9 cellular contexts compared by ENCODE assay signal in genomic region chr11:100930185-100930778, GRCh38.
DNase-seq lines count a peak whose midpoint lies in the region; ATAC-seq, FAIRE-seq and TF ChIP-seq lines count a peak whose summit lies in the region.
"Had no signal": no experiment of that assay in that cellular context is flagged by ENCODE, and none has a peak within 500 bp of the region (broad histone marks: within the 10 kb centered on the region; RNA-seq: fewer than 3 reads in every experiment).

No MANE protein-coding gene starts in this region.

- TF ChIP-seq EP300 in HepG2 (IDR thresholded peaks at IDR 0.05; ENCODE audit: low read depth in 2 of 2, low read length in 2 of 2): no peak
- TF ChIP-seq EP300 in HepG2 (CRISPR knock-in tag; IDR thresholded peaks at IDR 0.05; ENCODE audit: borderline replicate concordance): no peak

- WGBS in HepG2 (ENCODE audit: low lambda C conversion rate): 39% methylated on average over 5 of the region's 5 CpGs

- peak; percentile 58; the same call in 2 of the 3 replicates for ATAC-seq in HepG2
- no peak for ATAC-seq in HG02571 (IDR thresholded peaks at IDR 0.05; ENCODE audit: unreplicated experiment)

- POLR2A ChIA-PET in HepG2 (lab: Yijun Ruan, JAX): no interaction called here

- FAIRE-seq in A204.1 (lab: Jason Lieb, UNC) (peak; percentile 97), GM18507 (lab: Jason Lieb, UNC) (peak; percentile 79), HepG2 (lab: Jason Lieb, UNC) (peak; percentile 32)

- intact Hi-C loops in HepG2 (cut with micrococcal nuclease; ENCODE audit: unreplicated experiment): loop anchor here (2.0 kb wide), 1 partner anchor 247 kb away; no protein-coding TSS in a partner anchor
- intact Hi-C loops in activated T-helper 1 cell treated with anti-CD3 and anti-CD28 coated beads, Interleukin-12 subunit alpha, Interleukin-12 subunit beta, Interleukin-2, Interleukin-4 antibody, amounts not matched to agents 30 ng/mL and 10 ng/mL and 1 ng/mL, durations not matched to agents 14 hours and 24 hours and 36 hours (cut with micrococcal nuclease): loop anchor here (1.0 kb wide), 1 partner anchor 354 kb away; no protein-coding TSS in a partner anchor

- TF ChIP-seq RAD21 in HepG2 (CRISPR knock-in tag; IDR thresholded peaks at IDR 0.05): no peak

- no peak overlapping the region for H3K4me3 ChIP-seq in HepG2 (replicated peaks in 1 of 3; ENCODE audit: insufficient read depth in 1 of 3, low read depth in 2 of 3, low read length in 3 of 3)

- H3K9me3 ChIP-seq in HepG2 (ENCODE audit: low read length): no peaks in the 10 kb centered on the region

- in situ Hi-C loops in HepG2 (cut with HindIII; ENCODE audit: extremely low pct_ligation_motif_present, low pct_unique_long_range_greater_than_20kb): loop anchor here (5.0 kb wide), 1 partner anchor 353 kb away; no protein-coding TSS in a partner anchor

- H3K4me2 ChIP-seq in HepG2 (ENCODE audit: low read depth, low read length): no peak overlapping the region

- H3K9ac ChIP-seq in HepG2 (ENCODE audit: insufficient read depth, low read depth, low read length): no peak overlapping the region

- H4K20me1 ChIP-seq in HepG2 (ENCODE audit: insufficient read depth, low read length): no peaks in the 10 kb centered on the region

- no peak overlapping the region for H2AFZ ChIP-seq in HepG2 (ENCODE audit: low read length)

- H3K4me1 Mint-ChIP-seq in activated T-helper 1 cell treated with anti-CD3 and anti-CD28 coated beads, Interleukin-12 subunit alpha, Interleukin-12 subunit beta, Interleukin-2, Interleukin-4 antibody, amounts not matched to agents 30 ng/mL and 10 ng/mL and 1 ng/mL, durations not matched to agents 14 hours and 24 hours and 36 hours (ENCODE audit: low read depth): no peaks in the 10 kb centered on the region

- no TSS peak for BruUV-seq in HepG2 (replicated peaks; lab: Mats Ljungman, UMichigan)

- no peak overlapping the region for H3K27ac Mint-ChIP-seq in activated T-helper 1 cell treated with anti-CD3 and anti-CD28 coated beads, Interleukin-12 subunit alpha, Interleukin-12 subunit beta, Interleukin-2, Interleukin-4 antibody, amounts not matched to agents 30 ng/mL and 10 ng/mL and 1 ng/mL, durations not matched to agents 14 hours and 24 hours and 36 hours
- H3K27ac Mint-ChIP-seq: activated naive CD8-positive, alpha-beta T cell had no signal

- H3K27me3 Mint-ChIP-seq in activated T-helper 1 cell treated with anti-CD3 and anti-CD28 coated beads, Interleukin-12 subunit alpha, Interleukin-12 subunit beta, Interleukin-2, Interleukin-4 antibody, amounts not matched to agents 30 ng/mL and 10 ng/mL and 1 ng/mL, durations not matched to agents 14 hours and 24 hours and 36 hours (ENCODE audit: insufficient read depth): no peaks in the 10 kb centered on the region
- H3K27me3 Mint-ChIP-seq: activated naive CD8-positive, alpha-beta T cell had no signal

- no peaks in the 10 kb centered on the region for H3K9me3 Mint-ChIP-seq in activated T-helper 1 cell treated with anti-CD3 and anti-CD28 coated beads, Interleukin-12 subunit alpha, Interleukin-12 subunit beta, Interleukin-2, Interleukin-4 antibody, amounts not matched to agents 30 ng/mL and 10 ng/mL and 1 ng/mL, durations not matched to agents 14 hours and 24 hours and 36 hours

- no peaks in the 10 kb centered on the region for H3K27me3 ChIP-seq in HepG2 (ENCODE audit: control insufficient read depth in 1 of 2, insufficient read depth in 2 of 2, low read length in 2 of 2)

- no peak for TF ChIP-seq POLR2A in HepG2 (IDR thresholded peaks at IDR 0.05; ENCODE audit: insufficient read depth in 1 of 2, low read depth in 2 of 2, low read length in 2 of 2)

- H3K4me1 ChIP-seq in HepG2 (ENCODE audit: insufficient read depth, low read length): no peaks in the 10 kb centered on the region

- H3K27ac ChIP-seq in HepG2 (ENCODE audit: extremely low read length, insufficient read depth, low read length): no peak overlapping the region

- no peaks in the 10 kb centered on the region for H3K79me2 ChIP-seq in HepG2 (ENCODE audit: insufficient read depth, low read length)

- H3K4me3 Mint-ChIP-seq in activated T-helper 1 cell treated with anti-CD3 and anti-CD28 coated beads, Interleukin-12 subunit alpha, Interleukin-12 subunit beta, Interleukin-2, Interleukin-4 antibody, amounts not matched to agents 30 ng/mL and 10 ng/mL and 1 ng/mL, durations not matched to agents 14 hours and 24 hours and 36 hours: no peak overlapping the region
- H3K4me3 Mint-ChIP-seq: activated naive CD8-positive, alpha-beta T cell had no signal

- TF ChIP-seq CTCF in HepG2 (CRISPR knock-in tag; IDR thresholded peaks at IDR 0.05): peak; percentile 63

- no peaks in the 10 kb centered on the region for H3K36me3 ChIP-seq in HepG2 (replicated peaks in 1 of 2; ENCODE audit: control insufficient read depth in 1 of 2, insufficient read depth in 2 of 2, low read length in 2 of 2)

- no peaks in the 10 kb centered on the region for H3K36me3 Mint-ChIP-seq in activated T-helper 1 cell treated with anti-CD3 and anti-CD28 coated beads, Interleukin-12 subunit alpha, Interleukin-12 subunit beta, Interleukin-2, Interleukin-4 antibody, amounts not matched to agents 30 ng/mL and 10 ng/mL and 1 ng/mL, durations not matched to agents 14 hours and 24 hours and 36 hours (ENCODE audit: low read depth)
- H3K36me3 Mint-ChIP-seq: activated naive CD8-positive, alpha-beta T cell had no signal

- CTCF ChIA-PET in HepG2 (lab: Yijun Ruan, JAX; ENCODE audit: low intra/inter-chr PET ratio, low total read pairs): interaction anchor here (2.3 kb wide), 1 partner anchor 353 kb away, joined by 17 read pairs; no protein-coding TSS in a partner anchor

- DNase-seq in GM18507 (ENCODE audit: extremely low spot score, insufficient read length, low read depth) (no peak), NCI-H526 treated with DMSO at 0.1 percent for 48 hours (lab: John Stamatoyannopoulos, UW) (peak; percentile 66), cerebellum (ENCODE audit: low spot score) (peak; percentile 30), HepG2 (ENCODE audit: low spot score) (peak; percentile 46)
- DNase-seq in activated T-helper 1 cell treated with anti-CD3 and anti-CD28 coated beads, Interleukin-12 subunit alpha, Interleukin-12 subunit beta, Interleukin-2, Interleukin-4 antibody, amounts not matched to agents 30 ng/mL and 10 ng/mL and 1 ng/mL, durations not matched to agents 14 hours and 24 hours and 36 hours (ENCODE audit: low spot score): no peak
- DNase-seq in activated CD4-positive, alpha-beta T cell treated with anti-CD3 and anti-CD28 coated beads for 4 hours: no peak

TF ChIP-seq in HepG2, 621 proteins besides CTCF, POLR2A, EP300 and RAD21:
- TF ChIP-seq, protein P1, sequence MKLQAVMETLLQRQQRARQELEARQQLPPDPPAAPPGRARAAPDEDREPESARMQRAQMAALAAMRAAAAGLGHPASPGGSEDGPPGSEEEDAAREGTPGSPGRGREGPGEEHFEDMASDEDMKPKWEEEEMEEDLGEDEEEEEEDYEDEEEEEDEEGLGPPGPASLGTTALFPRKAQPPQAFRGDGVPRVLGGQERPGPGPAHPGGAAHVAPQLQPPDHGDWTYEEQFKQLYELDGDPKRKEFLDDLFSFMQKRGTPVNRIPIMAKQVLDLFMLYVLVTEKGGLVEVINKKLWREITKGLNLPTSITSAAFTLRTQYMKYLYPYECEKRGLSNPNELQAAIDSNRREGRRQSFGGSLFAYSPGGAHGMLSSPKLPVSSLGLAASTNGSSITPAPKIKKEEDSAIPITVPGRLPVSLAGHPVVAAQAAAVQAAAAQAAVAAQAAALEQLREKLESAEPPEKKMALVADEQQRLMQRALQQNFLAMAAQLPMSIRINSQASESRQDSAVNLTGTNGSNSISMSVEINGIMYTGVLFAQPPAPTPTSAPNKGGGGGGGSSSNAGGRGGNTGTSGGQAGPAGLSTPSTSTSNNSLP (IDR thresholded peaks at IDR 0.05; ENCODE audit: low read depth, low read length): peak; percentile 64; the same call in 1 of the 2 replicates
- TF ChIP-seq STAG1 (CRISPR knock-in tag; IDR thresholded peaks at IDR 0.05): peak; percentile 65
- peak; percentile 96 for TF ChIP-seq TEAD3 (CRISPR knock-in tag; optimal IDR thresholded peaks at IDR 0.05; ENCODE audit: borderline replicate concordance)
- TF ChIP-seq SMC3 (IDR thresholded peaks at IDR 0.05; ENCODE audit: low read length): peak; percentile 24; the same call in 1 of the 2 replicates
- no peak for TF ChIP-seq SIN3A (IDR thresholded peaks at IDR 0.05; ENCODE audit: borderline replicate concordance, low read depth, low read length)
- TF ChIP-seq ELK4 (CRISPR knock-in tag; IDR thresholded peaks at IDR 0.05; ENCODE audit: borderline replicate concordance): no peak

Comparison
In these comparisons a context has a peak if more than half of its experiments do, and no peak if none do; other contexts are left out.
1. DNase-seq: peak in NCI-H526 treated with DMSO at 0.1 percent for 48 hours (single experiment), cerebellum (single experiment) and HepG2 (single experiment); none in GM18507 (single experiment), activated T-helper 1 cell treated with anti-CD3 and anti-CD28 coated beads, Interleukin-12 subunit alpha, Interleukin-12 subunit beta, Interleukin-2, Interleukin-4 antibody, amounts not matched to agents 30 ng/mL and 10 ng/mL and 1 ng/mL, durations not matched to agents 14 hours and 24 hours and 36 hours (single experiment) and activated CD4-positive, alpha-beta T cell treated with anti-CD3 and anti-CD28 coated beads for 4 hours (0 of 2).